In the genomic region with DNA sequence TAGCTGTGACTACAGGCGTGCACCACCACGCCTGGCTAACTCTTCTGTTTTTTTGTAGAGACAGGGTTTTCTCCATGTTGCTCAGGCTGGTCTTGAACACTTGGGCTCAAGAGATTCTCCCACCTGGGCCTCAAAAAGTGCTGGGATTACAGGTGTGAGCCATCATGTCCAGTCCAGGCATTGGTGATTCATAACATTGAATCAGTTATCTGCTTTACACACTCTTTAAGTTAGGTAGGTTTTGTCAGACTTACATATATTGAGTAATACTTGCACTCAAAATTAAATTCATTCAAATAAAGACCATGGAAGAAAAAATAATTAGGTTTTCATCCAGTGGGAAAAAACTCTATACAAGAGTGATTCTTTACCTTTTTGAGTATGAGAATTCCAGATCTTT, we compare ENCODE assay signal across 29 cellular contexts.
"Had no signal": no experiment of that assay in that cellular context is flagged by ENCODE, and none has a peak within 500 bp of the region (broad histone marks: within the 10 kb centered on the region; RNA-seq: fewer than 3 reads in every experiment).

No MANE protein-coding gene starts in this region.

- H3K27me3 ChIP-seq: MG63 had no signal

- H3K4me3 ChIP-seq: MG63 had no signal

- H3K36me3 ChIP-seq: MG63 had no signal

- H3K9me3 ChIP-seq: MG63 had no signal

- DNase-seq: Karpas-422, Kasumi-1, MG63, MV-4-11, NCI-H1048, NCI-H1092, NCI-H1092 treated with DMSO at 0.1 percent for 48 hours, NCI-H1105, NCI-H1105 treated with DMSO at 0.1 percent for 48 hours, NCI-H1417 treated with DMSO at 0.1 percent for 48 hours, NCI-H1436, NCI-H1436 treated with DMSO at 0.1 percent for 48 hours, NCI-H1694, NCI-H1694 treated with DMSO at 0.1 percent for 48 hours, NCI-H187, NCI-H187 treated with DMSO at 0.1 percent for 48 hours, NCI-H1930, NCI-H2029, NCI-H2029 treated with DMSO at 0.1 percent for 48 hours, NCI-H2081, NCI-H2081 treated with DMSO at 0.1 percent for 48 hours, NCI-H2107, NCI-H2171, NCI-H2171 treated with DMSO at 0.1 percent for 48 hours, NCI-H2227 treated with DMSO at 0.1 percent for 48 hours, NCI-H226, NCI-H446, NCI-H446 treated with DMSO at 0.1 percent for 48 hours, NCI-H510A had no signal
